24 cellular contexts compared by ENCODE assay signal in the genomic region with DNA sequence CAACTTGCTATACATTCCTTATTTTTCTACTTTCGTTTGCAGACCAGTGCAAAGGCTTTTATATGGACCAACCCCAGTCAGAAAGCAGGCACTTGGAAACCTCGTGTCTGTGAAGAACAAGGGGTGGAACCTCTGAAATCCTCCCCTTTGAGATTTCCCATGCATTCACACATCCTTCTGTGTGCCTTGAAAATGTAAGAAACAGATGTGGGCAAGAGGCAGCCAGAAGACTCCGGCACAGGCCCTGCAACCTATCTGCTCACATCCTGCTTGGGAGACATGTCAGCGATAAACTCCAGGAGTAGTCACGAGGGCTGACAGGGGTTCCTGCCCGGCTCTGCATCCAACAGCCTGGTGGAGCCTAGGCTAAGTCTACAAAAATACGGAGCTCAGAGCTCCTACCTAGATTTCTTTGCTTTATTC. TPM values are rescaled to one million over a fixed set of nuclear protein-coding genes. Genes with fewer than 3 reads are reported as not detected.
A peak's percentile ranks its signal among the peaks of the same experiment; 100 is the strongest.
DNase-seq lines count a peak whose midpoint lies in the region; ATAC-seq, FAIRE-seq and TF ChIP-seq lines count a peak whose summit lies in the region.
"Had no signal": no experiment of that assay in that cellular context is flagged by ENCODE, and none has a peak within 500 bp of the region (broad histone marks: within the 10 kb centered on the region; RNA-seq: fewer than 3 reads in every experiment).

No MANE protein-coding gene starts in this region.

- H3K27ac Mint-ChIP-seq in osteocyte (ENCODE audit: unreplicated experiment): no peak overlapping the region
- H3K27ac Mint-ChIP-seq: activated naive CD8-positive, alpha-beta T cell treated with anti-CD3 and anti-CD28 coated beads for 36 hours; T-helper 1 cell treated with Interleukin-12 subunit alpha and Interleukin-12 subunit beta and Interleukin-4 antibody, amounts not matched to agents 30 μg/mL and 1 μg/mL, for 36 hours; WTC11 had no signal

- peaks cover 38% of the 10 kb centered on the region for H3K4me1 Mint-ChIP-seq in osteocyte (ENCODE audit: unreplicated experiment)
- H3K4me1 Mint-ChIP-seq: activated naive CD8-positive, alpha-beta T cell treated with anti-CD3 and anti-CD28 coated beads for 36 hours had no signal

- H3K36me3 ChIP-seq in K562 (ENCODE audit: control insufficient read depth, insufficient read depth, low read length) (no peaks in the 10 kb centered on the region), heart right ventricle (no peaks in the 10 kb centered on the region)
- H3K36me3 ChIP-seq: brain microvascular endothelial cell, uterus had no signal

- WGBS in K562 (ENCODE audit: insufficient coverage, low coverage, missing lambda C conversion rate): 16% methylated on average over 7 of the region's 7 CpGs
- 24 to 28% methylated on average over 7 of the region's 7 CpGs for WGBS in heart right ventricle, 2 donors

- no peaks in the 10 kb centered on the region for H3K36me3 Mint-ChIP-seq in osteocyte (ENCODE audit: unreplicated experiment)
- H3K36me3 Mint-ChIP-seq: activated naive CD8-positive, alpha-beta T cell treated with anti-CD3 and anti-CD28 coated beads for 36 hours; WTC11 had no signal

- H3K9me3 Mint-ChIP-seq in osteocyte (ENCODE audit: unreplicated experiment): peaks cover 9% of the 10 kb centered on the region
- H3K9me3 Mint-ChIP-seq: activated naive CD8-positive, alpha-beta T cell treated with anti-CD3 and anti-CD28 coated beads for 36 hours; T-helper 1 cell treated with Interleukin-12 subunit alpha and Interleukin-12 subunit beta and Interleukin-4 antibody, amounts not matched to agents 30 μg/mL and 1 μg/mL, for 36 hours had no signal

- peak overlapping the region; percentile 5; the same call in 1 of the 2 replicates for H3K4me2 ChIP-seq in K562 (ENCODE audit: insufficient read depth, low read length)

- peak overlapping the region; percentile 83 for H2AFZ ChIP-seq in K562 (ENCODE audit: low read depth, low read length)

- H3K27ac ChIP-seq in K562 (ENCODE audit: extremely low read depth, low read depth, low read length): no peak overlapping the region
- H3K27ac ChIP-seq in heart right ventricle: peak overlapping the region in 8 of 10 donors; percentile 3 to 73 (median 63)
- H3K27ac ChIP-seq: brain microvascular endothelial cell, uterus had no signal

- H3K4me3 ChIP-seq in K562: no peak overlapping the region
- no peak overlapping the region for H3K4me3 ChIP-seq in heart right ventricle
- H3K4me3 ChIP-seq: uterus had no signal

- no peaks in the 10 kb centered on the region for H3K27me3 ChIP-seq in K562 (ENCODE audit: control insufficient read depth in 2 of 2, insufficient read depth in 2 of 2, low read length in 2 of 2)
- H3K27me3 ChIP-seq in heart right ventricle: no peaks in the 10 kb centered on the region
- H3K27me3 ChIP-seq: brain microvascular endothelial cell, uterus had no signal

- no TSS peak for BruUV-seq in K562 (replicated peaks; lab: Mats Ljungman, UMichigan)

- in situ Hi-C loops in K562 (cut with MboI): no loop called here

- no peaks in the 10 kb centered on the region for H3K9me3 ChIP-seq in K562 (replicated peaks; ENCODE audit: control insufficient read depth, insufficient read depth, low read depth, low read length)
- H3K9me3 ChIP-seq in heart right ventricle: peaks cover 0 to 6% (median 0%) of the 10 kb centered on the region in 11 donors
- H3K9me3 ChIP-seq: uterus had no signal

- TF ChIP-seq EP300 in K562 (IDR thresholded peaks at IDR 0.05; ENCODE audit: low read length): no peak

- intact Hi-C loops in K562 (cut with micrococcal nuclease) (no loop called here), heart right ventricle (cut with DNase I) (no loop called here)

- no peaks in the 10 kb centered on the region for H3K9me1 ChIP-seq in K562 (ENCODE audit: control insufficient read depth, insufficient read depth, low read length)

- no peak overlapping the region for H3K9ac ChIP-seq in K562 (ENCODE audit: insufficient read depth in 1 of 2, low read depth in 2 of 2, low read length in 2 of 2)

- H3K79me2 ChIP-seq in K562 (ENCODE audit: control insufficient read depth, insufficient read depth, low read length): no peaks in the 10 kb centered on the region

- H3K27me3 Mint-ChIP-seq in osteocyte (ENCODE audit: unreplicated experiment): no peaks in the 10 kb centered on the region

- peak; percentile 73 for ATAC-seq in K562
- peak; percentile 84 to 96 (median 94) for ATAC-seq in heart right ventricle
- no peak for ATAC-seq in HG03196 (IDR thresholded peaks at IDR 0.05; ENCODE audit: unreplicated experiment)
- no peak for ATAC-seq in GM21423 (IDR thresholded peaks at IDR 0.05; ENCODE audit: unreplicated experiment)
- no peak for ATAC-seq in GM19328 (IDR thresholded peaks at IDR 0.05; ENCODE audit: unreplicated experiment)
- ATAC-seq: WTC11 had no signal

- DNase-seq in GM03348 (ENCODE audit: low spot score) (peak; percentile 31), K562 (ENCODE audit: extremely low read depth in 1 of 4, low spot score in 3 of 4) (peak in 1 of 4 experiments; percentile 73), heart right ventricle (peak; percentile 46 to 73), osteocyte (ENCODE audit: extremely low spot score, unreplicated experiment) (peak; percentile 57), NCI-H526 (lab: John Stamatoyannopoulos, UW) (no peak)
- DNase-seq: activated naive CD8-positive, alpha-beta T cell treated with anti-CD3 and anti-CD28 coated beads for 36 hours; brain microvascular endothelial cell; COR-L47; HCEC 1CT; Karpas-422; kidney glomerular epithelial cell; NCI-H1092; NCI-H2107; NCI-H510A treated with DMSO at 0.1 percent for 48 hours; nucleus accumbens; SHP77; stimulated activated CD4-positive, alpha-beta T cell treated with anti-CD3 and anti-CD28 coated beads, Interleukin-4, amount 100 ng/mL, for 1 hour had no signal

- no peak for TF ChIP-seq CTCF in K562 (IDR thresholded peaks at IDR 0.05 in 2 of 3, conservative IDR thresholded peaks at IDR 0.05 in 1 of 3; ENCODE audit: insufficient read depth in 2 of 3, low read depth in 1 of 3, low read length in 3 of 3)
- TF ChIP-seq CTCF in heart right ventricle (IDR thresholded peaks at IDR 0.05): no peak
- TF ChIP-seq CTCF in osteocyte (IDR thresholded peaks at IDR 0.05): no peak

- H3K4me1 ChIP-seq in K562 (replicated peaks in 1 of 2; ENCODE audit: control insufficient read depth in 2 of 2, insufficient read depth in 2 of 2, low read length in 2 of 2): peaks cover 21 to 45% of the 10 kb centered on the region in 2 experiments
- H3K4me1 ChIP-seq in heart right ventricle: peaks cover 0 to 43% (median 29%) of the 10 kb centered on the region in 9 donors
- H3K4me1 ChIP-seq: uterus had no signal

- FAIRE-seq in K562 (lab: Jason Lieb, UNC): no peak
- FAIRE-seq: G401.6 had no signal

- no peak for TF ChIP-seq POLR2A in K562 (conservative IDR thresholded peaks at IDR 0.05)

- no peak for TF ChIP-seq RAD21 in K562 (CRISPR knock-in tag; conservative IDR thresholded peaks at IDR 0.05 in 1 of 2, IDR thresholded peaks at IDR 0.05 in 1 of 2)

- H3K4me3 Mint-ChIP-seq in osteocyte (ENCODE audit: unreplicated experiment): no peak overlapping the region
- H3K4me3 Mint-ChIP-seq: activated naive CD8-positive, alpha-beta T cell treated with anti-CD3 and anti-CD28 coated beads for 36 hours; T-helper 1 cell treated with Interleukin-12 subunit alpha and Interleukin-12 subunit beta and Interleukin-4 antibody, amounts not matched to agents 30 μg/mL and 1 μg/mL, for 36 hours; WTC11 had no signal

- no peaks in the 10 kb centered on the region for H4K20me1 ChIP-seq in K562 (replicated peaks; ENCODE audit: control insufficient read depth, insufficient read depth, low read length)

- CTCF ChIA-PET in K562 (lab: Yijun Ruan, JAX; ENCODE audit: low intra/inter-chr PET ratio): no interaction called here

- POLR2A ChIA-PET in K562 (lab: Yijun Ruan, JAX): interaction anchor here (0.6 kb wide), 1 partner anchor 1933 kb away, joined by 3 read pairs; no protein-coding TSS in a partner anchor

TF ChIP-seq in K562, 482 proteins besides CTCF, POLR2A, EP300 and RAD21 (continues in another document):
- no peak for TF ChIP-seq MCM3 (IDR thresholded peaks at IDR 0.05)
- TF ChIP-seq, protein P1, sequence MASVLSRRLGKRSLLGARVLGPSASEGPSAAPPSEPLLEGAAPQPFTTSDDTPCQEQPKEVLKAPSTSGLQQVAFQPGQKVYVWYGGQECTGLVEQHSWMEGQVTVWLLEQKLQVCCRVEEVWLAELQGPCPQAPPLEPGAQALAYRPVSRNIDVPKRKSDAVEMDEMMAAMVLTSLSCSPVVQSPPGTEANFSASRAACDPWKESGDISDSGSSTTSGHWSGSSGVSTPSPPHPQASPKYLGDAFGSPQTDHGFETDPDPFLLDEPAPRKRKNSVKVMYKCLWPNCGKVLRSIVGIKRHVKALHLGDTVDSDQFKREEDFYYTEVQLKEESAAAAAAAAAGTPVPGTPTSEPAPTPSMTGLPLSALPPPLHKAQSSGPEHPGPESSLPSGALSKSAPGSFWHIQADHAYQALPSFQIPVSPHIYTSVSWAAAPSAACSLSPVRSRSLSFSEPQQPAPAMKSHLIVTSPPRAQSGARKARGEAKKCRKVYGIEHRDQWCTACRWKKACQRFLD (CRISPR knock-in tag; IDR thresholded peaks at IDR 0.05): no peak
- no peak for TF ChIP-seq MED1 (CRISPR knock-in tag; IDR thresholded peaks at IDR 0.05; ENCODE audit: borderline replicate concordance)

RNA-seq across cellular contexts. Expression of a gene that starts 42.5 kb away (rescaled TPM):
- total RNA-seq in K562 (2011; cell fraction: chromatin; rRNA removed; ENCODE audit: low replicate concordance): 11.0 and 16.7 TPM in 2 replicates
- total RNA-seq in K562 (2011; cell fraction: nucleolus; rRNA removed): 10.9 and 16.3 TPM in 2 replicates
- total RNA-seq in K562 (2011; cell fraction: nucleoplasm; rRNA removed): 9.7 and 11.9 TPM in 2 replicates
- total RNA-seq in K562 (2014; rRNA removed) (12.2 and 13.1 TPM in 2 replicates), K562 (2014; rRNA removed; fragmentation: Illumina TruSeq; extraction: Trizol) (11.2 and 11.5 TPM in 2 replicates), K562 (2015; rRNA removed; fragmentation: Illumina TruSeq; extraction: Trizol) (14.0 and 15.4 TPM in 2 replicates), K562 (2021) (24.4 and 26.2 TPM in 2 replicates), heart right ventricle (10 to 100 TPM; 27.5 to 81.5 (median 46.5) TPM), osteocyte (18.2 and 18.8 TPM in 2 replicates)
- polyA plus RNA-seq in K562 (2011; rRNA removed) (8.7 and 10.5 TPM in 2 replicates), K562 (2014; fragmentation: Illumina TruSeq; extraction: Trizol) (17.9 and 24.2 TPM in 2 replicates), K562 (2014; fragmentation: Nextera tagmentation; extraction: Ambion mirVana) (1 to 10 TPM; 1.7 to 2.2 TPM), K562 (2014; rRNA removed) (12.8 and 13.7 TPM in 2 replicates), heart right ventricle (10 to 100 TPM; 26.2 to 33.9 TPM)
- 5.4 and 6.5 TPM in 2 replicates for polyA plus RNA-seq in K562 (2011; cell fraction: cytosol; rRNA removed)
- 17.0 and 22.9 TPM in 2 replicates for polyA plus RNA-seq in K562 (2011; cell fraction: nucleus; rRNA removed)
- 12.5 and 19.4 TPM in 2 replicates for polyA plus RNA-seq in K562 (2012)
- polyA minus RNA-seq in K562 (2011; rRNA and poly(A)+ RNA removed): 6.7 and 7.2 TPM in 2 replicates
- 7.4 and 11.6 TPM in 2 replicates for polyA minus RNA-seq in K562 (2011; cell fraction: cytosol; rRNA and poly(A)+ RNA removed)
- 9.2 and 9.9 TPM in 2 replicates for polyA minus RNA-seq in K562 (2011; cell fraction: nucleus; rRNA and poly(A)+ RNA removed)

Comparison
In these comparisons a context has a peak if more than half of its experiments do, and no peak if none do; other contexts are left out.
1. DNase-seq: peak in GM03348 (single experiment), heart right ventricle (2 of 2) and osteocyte (single experiment); none in NCI-H526 (0 of 2).
2. ATAC-seq: peak in K562 (single experiment) and heart right ventricle (8 of 8); none in HG03196 (single experiment), GM21423 (single experiment) and GM19328 (single experiment).